1 cellular context compared by ENCODE assay signal in the genomic region with DNA sequence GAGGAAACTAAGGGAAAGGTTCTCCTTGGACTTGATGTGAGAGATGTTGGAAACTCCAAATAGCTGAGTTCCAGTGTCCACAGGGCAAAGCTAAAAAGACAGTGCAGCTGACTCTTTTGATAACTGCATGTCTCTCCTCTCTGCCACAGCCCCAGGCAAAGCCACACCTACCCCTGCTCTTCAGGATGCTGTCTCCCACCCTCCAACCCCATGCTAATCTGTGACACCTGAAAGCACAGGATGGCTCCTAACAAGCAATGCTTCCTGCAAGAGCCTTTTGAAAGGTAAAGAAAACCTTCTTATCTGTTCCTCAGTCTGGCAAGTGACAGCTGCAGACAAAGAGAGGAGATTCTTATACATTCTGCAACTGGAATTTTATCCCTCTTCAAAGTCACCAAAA.
TF ChIP-seq lines count a peak whose summit lies in the region.

No MANE protein-coding gene starts in this region.

TF ChIP-seq in GM23338, 12 proteins besides CTCF, POLR2A, EP300 and RAD21:
- TF ChIP-seq CREB1 (CRISPR knock-in tag; IDR thresholded peaks at IDR 0.05; ENCODE audit: low read depth) (no peak), POLR2AphosphoS5 (IDR thresholded peaks at IDR 0.05; ENCODE audit: low read depth) (no peak), ETS1 (IDR thresholded peaks at IDR 0.05) (no peak), STAT1 (IDR thresholded peaks at IDR 0.05; ENCODE audit: unreplicated experiment) (no peak), REST (IDR thresholded peaks at IDR 0.05; ENCODE audit: unreplicated experiment) (no peak), ZNF462 (CRISPR knock-in tag; IDR thresholded peaks at IDR 0.05) (no peak), ZNF114 (CRISPR knock-in tag; IDR thresholded peaks at IDR 0.05) (no peak), ZNF331 (CRISPR knock-in tag; IDR thresholded peaks at IDR 0.05; ENCODE audit: low read depth) (no peak), EZH2phosphoT487 (IDR thresholded peaks at IDR 0.05; ENCODE audit: unreplicated experiment) (no peak), JUNB (IDR thresholded peaks at IDR 0.05; ENCODE audit: unreplicated experiment) (no peak), EZH2 (IDR thresholded peaks at IDR 0.05; ENCODE audit: low read depth, unreplicated experiment) (no peak), NANOG (IDR thresholded peaks at IDR 0.05; ENCODE audit: borderline replicate concordance) (no peak)
